Comparison of ENCODE assay signal across 2 cellular contexts in genomic region chr2:54975598-54976507, GRCh38.
TF ChIP-seq lines count a peak whose summit lies in the region.

No MANE protein-coding gene starts in this region.

TF ChIP-seq in GM23338, 12 proteins besides CTCF, POLR2A, EP300 and RAD21 (continued from another document):
- no peak for TF ChIP-seq REST (IDR thresholded peaks at IDR 0.05; ENCODE audit: unreplicated experiment)
- no peak for TF ChIP-seq NANOG (IDR thresholded peaks at IDR 0.05; ENCODE audit: borderline replicate concordance)
- no peak for TF ChIP-seq ZNF462 (CRISPR knock-in tag; IDR thresholded peaks at IDR 0.05)
- TF ChIP-seq EZH2 (IDR thresholded peaks at IDR 0.05; ENCODE audit: low read depth, unreplicated experiment), result no peak

TF ChIP-seq in WTC11, 78 proteins besides CTCF, POLR2A, EP300 and RAD21 (continued from another document):
- no peak for TF ChIP-seq CDX4 (CRISPR knock-in tag; IDR thresholded peaks at IDR 0.05; ENCODE audit: borderline replicate concordance)
